Comparison of ENCODE assay signal across 12 cellular contexts in genomic region chr20:25194333-25194972, GRCh38. TPM values are rescaled to one million over a fixed set of nuclear protein-coding genes. Genes with fewer than 3 reads are reported as not detected.
DNase-seq lines count a peak whose midpoint lies in the region; ATAC-seq and TF ChIP-seq lines count a peak whose summit lies in the region.
"Had no signal": no experiment of that assay in that cellular context is flagged by ENCODE, and none has a peak within 500 bp of the region (broad histone marks: within the 10 kb centered on the region; RNA-seq: fewer than 3 reads in every experiment).

No MANE protein-coding gene starts in this region.

- H3K36me3 Mint-ChIP-seq in CD14-positive monocyte = peaks cover 8 to 17% of the 10 kb centered on the region in 2 donors
- no peaks in the 10 kb centered on the region for H3K36me3 Mint-ChIP-seq in chondrocyte (ENCODE audit: low read depth)

- H2AFZ ChIP-seq in HCT116 (ENCODE audit: low read depth, low read length, poor library complexity, severe bottlenecking) = no peak overlapping the region

- H3K4me3 Mint-ChIP-seq in CD14-positive monocyte = peak overlapping the region; percentile 90 to 97
- peak overlapping the region; percentile 95 for H3K4me3 Mint-ChIP-seq in chondrocyte (ENCODE audit: unreplicated experiment)

- no TSS peak for BruUV-seq in HCT116 (replicated peaks; lab: Mats Ljungman, UMichigan)

- H3K27ac Mint-ChIP-seq in CD14-positive monocyte (peak overlapping the region in 5 of 7 donors; percentile 48 to 89 (median 80)), chondrocyte (ENCODE audit: unreplicated experiment) (no peak overlapping the region)

- no peak overlapping the region for H3K9ac ChIP-seq in HCT116 (ENCODE audit: low read length)

- RAD21 ChIA-PET in HCT116 (lab: Charles Lee; ENCODE audit: low non-redundant PET in 1 of 2, low total read pairs in 2 of 2, uncharacterized antibody in 2 of 2, unreplicated experiment in 2 of 2) = no interaction called here

- TF ChIP-seq POLR2A in HCT116 (IDR thresholded peaks at IDR 0.05; ENCODE audit: borderline replicate concordance, extremely low read depth, insufficient read depth, insufficient read length) = no peak
- TF ChIP-seq POLR2A in ovary (IDR thresholded peaks at IDR 0.05) = no peak

- 84 to 88% (median 87%) methylated on average over 18 of the region's 18 CpGs for WGBS in ovary, 3 donors

- CTCF ChIA-PET in HCT116 (lab: Charles Lee) = interaction anchor here (0.7 kb wide), 1 partner anchor 51 kb away, joined by 3 read pairs; no protein-coding TSS in a partner anchor

- intact Hi-C loops in CD14-positive monocyte (cut with micrococcal nuclease) = loop anchor here (10.0 kb wide), 2 partner anchors 130 to 200 kb away; partner anchors contain the start of gene APMAP (in 2 of the 2)
- intact Hi-C loops in HCT116 (cut with micrococcal nuclease) = loop anchor here (10.0 kb wide), 1 partner anchor 1560 kb away; the partner anchor contains the start of gene CST3
- intact Hi-C loops in ovary (cut with DNase I) = loop anchor here in 3 of 4 donors (5.0 to 10.0 kb wide), 5 partner anchors 50 to 200 kb away; partner anchors contain the start of genes ABHD12 (in 3 of the 3), ACSS1 (in 2 of the 3), APMAP (in 1 of the 3) and PYGB (in 1 of the 3)
- intact Hi-C loops in ascending aorta (cut with DNase I) = loop anchor here (2.0 kb wide), 2 partner anchors 32 to 196 kb away; partner anchors contain the start of gene ABHD12

- TF ChIP-seq EP300 in ovary (IDR thresholded peaks at IDR 0.05) = no peak

- ATAC-seq in HCT116 (no peak), HG02981 (IDR thresholded peaks at IDR 0.05; ENCODE audit: unreplicated experiment) (no peak), GM21619 (IDR thresholded peaks at IDR 0.05; ENCODE audit: unreplicated experiment) (no peak)

- H3K9me3 ChIP-seq in HCT116 (ENCODE audit: control insufficient read depth in 1 of 2, insufficient read depth in 1 of 2, low read depth in 1 of 2, low read length in 2 of 2) (no peaks in the 10 kb centered on the region), ovary (no peaks in the 10 kb centered on the region), SJCRH30 (replicated peaks) (no peaks in the 10 kb centered on the region), ascending aorta (no peaks in the 10 kb centered on the region)

- H3K4me1 ChIP-seq in HCT116 (ENCODE audit: control insufficient read depth in 1 of 2, insufficient read depth in 2 of 2, low read length in 2 of 2) = peaks cover 9 to 25% of the 10 kb centered on the region in 2 experiments; a peak in 3 of 4 replicates
- H3K4me1 ChIP-seq in ovary (ENCODE audit: insufficient read depth) = peaks cover 24% of the 10 kb centered on the region
- peaks cover 8% of the 10 kb centered on the region for H3K4me1 ChIP-seq in SJCRH30
- peaks cover 0 to 16% of the 10 kb centered on the region in 2 donors for H3K4me1 ChIP-seq in ascending aorta

- no peaks in the 10 kb centered on the region for H3K9me2 ChIP-seq in HCT116 (ENCODE audit: insufficient read depth)

- H3K9me3 Mint-ChIP-seq in CD14-positive monocyte (no peaks in the 10 kb centered on the region), chondrocyte (ENCODE audit: low read depth) (no peaks in the 10 kb centered on the region)

- H4K20me1 ChIP-seq in HCT116 (ENCODE audit: insufficient read depth) = no peaks in the 10 kb centered on the region

- POLR2A ChIA-PET in HCT116 (lab: Charles Lee) = interaction anchor here (0.9 to 1.9 kb wide), 2 partner anchors 37 to 53 kb away, joined by 3 to 7 read pairs; partner anchors contain the start of gene PYGB

- H3K27me3 Mint-ChIP-seq in CD14-positive monocyte (ENCODE audit: low read depth in 3 of 3) (peaks cover 3 to 16% (median 8%) of the 10 kb centered on the region in 3 donors), chondrocyte (ENCODE audit: low read depth) (no peaks in the 10 kb centered on the region)

- H3K27ac ChIP-seq in HCT116 (ENCODE audit: low read depth, low read length) = no peak overlapping the region
- peak overlapping the region in 1 of 2 donors; percentile 75 for H3K27ac ChIP-seq in ovary
- H3K27ac ChIP-seq in SJCRH30 = no peak overlapping the region
- peak overlapping the region in 1 of 2 donors; percentile 75 for H3K27ac ChIP-seq in ascending aorta

- no peak for TF ChIP-seq RAD21 in HCT116 (IDR thresholded peaks at IDR 0.05; ENCODE audit: low read depth)

- no peaks in the 10 kb centered on the region for H3K36me3 ChIP-seq in HCT116 (ENCODE audit: control insufficient read depth in 1 of 2, insufficient read depth in 2 of 2, low read length in 2 of 2)
- no peaks in the 10 kb centered on the region for H3K36me3 ChIP-seq in ovary
- no peaks in the 10 kb centered on the region for H3K36me3 ChIP-seq in SJCRH30
- H3K36me3 ChIP-seq in ascending aorta = no peaks in the 10 kb centered on the region

- H3K4me3 ChIP-seq in HCT116 (replicated peaks in 1 of 2; ENCODE audit: low read depth in 1 of 2, low read length in 2 of 2) = no peak overlapping the region; a peak in 1 of 4 replicates
- H3K4me3 ChIP-seq in ovary = no peak overlapping the region
- no peak overlapping the region for H3K4me3 ChIP-seq in SJCRH30
- H3K4me3 ChIP-seq in ascending aorta = peak overlapping the region in 1 of 2 donors; percentile 87

- DNase-seq in CD14-positive monocyte (ENCODE audit: low spot score) = no peak
- DNase-seq in HCT116 (ENCODE audit: low read depth, low spot score) = no peak
- no peak for DNase-seq in chondrocyte (ENCODE audit: low spot score)
- peak in 4 of 5 donors; percentile 36 to 71 (median 64) for DNase-seq in ovary
- DNase-seq in SJCRH30 = no peak
- DNase-seq in ascending aorta (ENCODE audit: low spot score in 2 of 2) = no peak
- DNase-seq: cerebellar nuclear complex, NCI-H2081 treated with DMSO at 0.1 percent for 48 hours, SHP77, small intestine had no signal

- peaks cover 30% of the 10 kb centered on the region for H3K4me1 Mint-ChIP-seq in CD14-positive monocyte
- H3K4me1 Mint-ChIP-seq in chondrocyte (ENCODE audit: low read depth) = peaks cover 33% of the 10 kb centered on the region

- TF ChIP-seq CTCF in CD14-positive monocyte (IDR thresholded peaks at IDR 0.05) = no peak
- TF ChIP-seq CTCF in HCT116 (IDR thresholded peaks at IDR 0.05 in 2 of 3, conservative IDR thresholded peaks at IDR 0.05 in 1 of 3; ENCODE audit: borderline replicate concordance in 1 of 3, insufficient read depth in 1 of 3, low read depth in 2 of 3, low read length in 2 of 3) = no peak
- TF ChIP-seq CTCF in chondrocyte (IDR thresholded peaks at IDR 0.05) = no peak
- no peak for TF ChIP-seq CTCF in ovary (IDR thresholded peaks at IDR 0.05)
- no peak for TF ChIP-seq CTCF in ascending aorta (IDR thresholded peaks at IDR 0.05)

- peak overlapping the region; percentile 97 for H3K4me2 ChIP-seq in HCT116 (ENCODE audit: low read length)

- no peaks in the 10 kb centered on the region for H3K27me3 ChIP-seq in HCT116 (ENCODE audit: insufficient read depth, low read length)
- no peaks in the 10 kb centered on the region for H3K27me3 ChIP-seq in ovary
- H3K27me3 ChIP-seq in SJCRH30 = no peaks in the 10 kb centered on the region
- no peaks in the 10 kb centered on the region for H3K27me3 ChIP-seq in ascending aorta

- peaks cover 34% of the 10 kb centered on the region for H3K79me2 ChIP-seq in HCT116 (ENCODE audit: insufficient read depth, low read length)

TF ChIP-seq in HCT116, 20 proteins besides CTCF, POLR2A, EP300 and RAD21 (continues in another document):
- no peak for TF ChIP-seq EGR1 (IDR thresholded peaks at IDR 0.05; ENCODE audit: low read depth)
- TF ChIP-seq YY1 (IDR thresholded peaks at IDR 0.05; ENCODE audit: extremely low read depth, insufficient replicate concordance, low read depth, low read length) = no peak
- TF ChIP-seq CEBPB (IDR thresholded peaks at IDR 0.05; ENCODE audit: low read depth) = no peak
- TF ChIP-seq REST (IDR thresholded peaks at IDR 0.05; ENCODE audit: low read depth) = no peak
- no peak for TF ChIP-seq POLR2AphosphoS5 (IDR thresholded peaks at IDR 0.05; ENCODE audit: low read depth, low read length)
- TF ChIP-seq SRF (IDR thresholded peaks at IDR 0.05; ENCODE audit: low read depth) = no peak
- no peak for TF ChIP-seq SIN3A (IDR thresholded peaks at IDR 0.05; ENCODE audit: low read depth)
- no peak for TF ChIP-seq ZNF274 (IDR thresholded peaks at IDR 0.05; ENCODE audit: low read depth, low read length)
- TF ChIP-seq FOSL1 (IDR thresholded peaks at IDR 0.05; ENCODE audit: low read depth) = no peak

RNA-seq across cellular contexts. Expression of gene ENTPD6, which starts 1.1 kb away (rescaled TPM):
- 10 to 100 TPM; 36.2 to 47.0 TPM for polyA plus RNA-seq in CD14-positive monocyte
- total RNA-seq in HCT116 (2021; ENCODE audit: unreplicated experiment) = 89.2 TPM
- 85.5 and 101 TPM in 2 replicates for polyA plus RNA-seq in HCT116 (2012)
- total RNA-seq in chondrocyte = 42.2 to 53.5 TPM (median 50.3 TPM) in 3 replicates
- total RNA-seq in ovary = 10 to 100 TPM; 34.9 to 73.8 (median 66.5) TPM
- polyA plus RNA-seq in ovary = 10 to 100 TPM; 38.7 to 47.1 TPM
- total RNA-seq in SJCRH30 (2014; rRNA removed; shearing (Covaris generic)) = 53.5 and 53.6 TPM in 2 replicates
- total RNA-seq in ascending aorta = 66.5 TPM

RNA-seq across cellular contexts. Expression of gene PYGB, which starts 53.4 kb away (rescaled TPM):
- polyA plus RNA-seq in CD14-positive monocyte (10 to 100 TPM; 26.7 to 33.2 TPM), ovary (10 to 100 TPM; 23.1 to 27.3 TPM)
- total RNA-seq in HCT116 (2021; ENCODE audit: unreplicated experiment) (87.8 TPM), chondrocyte (130 to 171 TPM (median 170 TPM) in 3 replicates), ovary (10 to 100 TPM; 24.2 to 54.2 (median 52.2) TPM), ascending aorta (125 TPM)
- polyA plus RNA-seq in HCT116 (2012) = 108 TPM in 2 replicates
- 39.1 and 42.3 TPM in 2 replicates for total RNA-seq in SJCRH30 (2014; rRNA removed; shearing (Covaris generic))

Comparison
In these comparisons a context has a peak if more than half of its experiments do, and no peak if none do; other contexts are left out.
1. DNase-seq: peak in ovary (4 of 5); none in CD14-positive monocyte (single experiment), HCT116 (single experiment), chondrocyte (single experiment), SJCRH30 (0 of 2) and ascending aorta (0 of 2).